ENCODE assay signal across 23 cellular contexts in the genomic region with DNA sequence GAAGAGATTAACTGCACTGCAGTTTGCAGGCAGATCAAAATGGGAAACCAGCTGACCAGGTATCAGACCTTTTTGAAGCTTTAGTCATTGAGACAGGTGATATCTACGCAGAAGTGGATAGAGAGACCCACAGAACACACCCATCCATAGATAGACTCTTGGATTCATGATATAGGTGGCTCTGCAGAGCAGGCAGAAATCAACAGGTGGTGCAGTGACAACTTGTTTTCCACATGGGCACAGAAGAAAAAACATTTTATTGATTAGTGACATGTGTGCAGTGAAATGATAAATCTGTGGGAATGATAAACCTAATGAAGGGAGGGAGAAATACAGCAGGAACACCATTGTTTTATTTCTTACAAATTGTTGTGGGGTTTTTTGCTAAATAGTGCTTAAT.
"Had no signal": no experiment of that assay in that cellular context is flagged by ENCODE, and none has a peak within 500 bp of the region (broad histone marks: within the 10 kb centered on the region; RNA-seq: fewer than 3 reads in every experiment).

No MANE protein-coding gene starts in this region.

- DNase-seq: activated CD4-positive, alpha-beta T cell treated with anti-CD3 and anti-CD28 coated beads, Interleukin-2, amount 50 U/mL, for 4 hours; activated gamma-delta T cell; activated T-cell treated with anti-CD3 and anti-CD28 coated beads, Interleukin-2, amount 50 U/mL, for 72 hours; erythroblast; foreskin melanocyte; heart left ventricle; kidney glomerular epithelial cell; left ventricle myocardium inferior; mesenchymal stem cell; mucosa of descending colon; naive thymus-derived CD4-positive, alpha-beta T cell; ovary; retina; stimulated activated CD4-positive, alpha-beta T cell treated with anti-CD3 and anti-CD28 coated beads, Interleukin-2, amount 100 ng/mL, for 24 hours; T-helper 2 cell; transverse colon; uterus; WERI-Rb-1 had no signal

- H3K9me3 Mint-ChIP-seq: activated naive CD4-positive, alpha-beta T cell treated with anti-CD3 and anti-CD28 coated beads, Interleukin-2, amount 50 U/mL, for 24 hours; activated T-cell treated with anti-CD3 and anti-CD28 coated beads, Interleukin-2, amount 50 U/mL, for 72 hours; stimulated activated naive CD8-positive, alpha-beta T cell treated with anti-CD3 and anti-CD28 coated beads, Interleukin-15, Interleukin-2, amounts not matched to agents 100 ng/mL and 50 ng/mL, for 24 hours had no signal

- ATAC-seq: activated T-cell treated with anti-CD3 and anti-CD28 coated beads, Interleukin-2, amount 50 U/mL, for 72 hours; heart left ventricle had no signal

- H3K27ac Mint-ChIP-seq: activated naive CD4-positive, alpha-beta T cell treated with anti-CD3 and anti-CD28 coated beads, Interleukin-2, amount 50 U/mL, for 24 hours; activated T-cell treated with anti-CD3 and anti-CD28 coated beads, Interleukin-2, amount 50 U/mL, for 72 hours; stimulated activated naive CD8-positive, alpha-beta T cell treated with anti-CD3 and anti-CD28 coated beads, Interleukin-15, Interleukin-2, amounts not matched to agents 100 ng/mL and 50 ng/mL, for 24 hours had no signal

- H3K9me3 ChIP-seq: ascending aorta, heart left ventricle, left ventricle myocardium inferior, mucosa of descending colon, ovary, suprapubic skin, transverse colon, uterus had no signal

- H3K27me3 ChIP-seq: ascending aorta, heart left ventricle, ovary, suprapubic skin, transverse colon, uterus had no signal

- H3K27ac ChIP-seq: ascending aorta, coronary artery, heart left ventricle, left ventricle myocardium inferior, ovary, suprapubic skin, transverse colon, uterus, WERI-Rb-1 had no signal

- H3K4me1 ChIP-seq: ascending aorta, uterus had no signal

- H3K27me3 Mint-ChIP-seq: activated naive CD4-positive, alpha-beta T cell treated with anti-CD3 and anti-CD28 coated beads, Interleukin-2, amount 50 U/mL, for 24 hours; naive thymus-derived CD4-positive, alpha-beta T cell; stimulated activated naive CD8-positive, alpha-beta T cell treated with anti-CD3 and anti-CD28 coated beads, Interleukin-15, Interleukin-2, amounts not matched to agents 100 ng/mL and 50 ng/mL, for 24 hours had no signal

- H3K4me3 Mint-ChIP-seq: activated naive CD4-positive, alpha-beta T cell treated with anti-CD3 and anti-CD28 coated beads, Interleukin-2, amount 50 U/mL, for 24 hours; activated T-cell treated with anti-CD3 and anti-CD28 coated beads, Interleukin-2, amount 50 U/mL, for 72 hours; naive thymus-derived CD4-positive, alpha-beta T cell; stimulated activated naive CD8-positive, alpha-beta T cell treated with anti-CD3 and anti-CD28 coated beads, Interleukin-15, Interleukin-2, amounts not matched to agents 100 ng/mL and 50 ng/mL, for 24 hours had no signal

- H3K36me3 ChIP-seq: ascending aorta, heart left ventricle, left ventricle myocardium inferior, ovary, suprapubic skin, transverse colon, uterus had no signal

- H3K4me3 ChIP-seq: ascending aorta, coronary artery, heart left ventricle, left ventricle myocardium inferior, mucosa of descending colon, ovary, suprapubic skin, transverse colon, uterus had no signal
